1 cellular context compared by ENCODE assay signal in the genomic region with DNA sequence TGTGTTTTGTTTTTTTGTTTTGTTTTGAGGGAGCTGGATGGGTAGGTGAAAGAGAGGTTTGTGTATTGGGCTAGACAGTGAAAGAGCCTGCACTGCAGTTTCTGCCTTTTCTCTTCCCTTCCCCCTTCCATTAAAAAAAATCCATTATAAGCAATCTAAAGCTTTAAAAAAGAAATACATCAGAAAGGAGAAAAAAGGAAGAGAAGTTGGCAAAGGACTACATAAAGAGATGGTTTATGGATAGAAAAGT.
A peak's percentile ranks its signal among the peaks of the same experiment; 100 is the strongest.
TF ChIP-seq lines count a peak whose summit lies in the region.

No MANE protein-coding gene starts in this region.

TF ChIP-seq in HepG2, 621 proteins besides CTCF, POLR2A, EP300 and RAD21 (continued from another document and continues in another):
- TF ChIP-seq FOXO4 (CRISPR knock-in tag; conservative IDR thresholded peaks at IDR 0.05) (no peak), ZNF30 (CRISPR knock-in tag; IDR thresholded peaks at IDR 0.05) (no peak), U2AF2 (IDR thresholded peaks at IDR 0.05; ENCODE audit: low read depth, low read length) (no peak), TBX2 (CRISPR knock-in tag; IDR thresholded peaks at IDR 0.05; ENCODE audit: borderline replicate concordance) (no peak), ZBTB8A (CRISPR knock-in tag; IDR thresholded peaks at IDR 0.05; ENCODE audit: borderline replicate concordance, low read depth) (0 out of 2 replicates have a peak, but pooled peaks have one; percentile 27), HHEX (CRISPR knock-in tag; IDR thresholded peaks at IDR 0.05) (no peak), HNF4G (IDR thresholded peaks at IDR 0.05; ENCODE audit: borderline replicate concordance, low read depth, low read length) (no peak), HNF4G (CRISPR knock-in tag; IDR thresholded peaks at IDR 0.05; ENCODE audit: borderline replicate concordance, low read depth) (no peak), ZBED4 (CRISPR knock-in tag; IDR thresholded peaks at IDR 0.05; ENCODE audit: borderline replicate concordance) (no peak), ZNF547 (CRISPR knock-in tag; IDR thresholded peaks at IDR 0.05) (no peak), PHF21A (CRISPR knock-in tag; IDR thresholded peaks at IDR 0.05) (no peak), ZNF20 (CRISPR knock-in tag; IDR thresholded peaks at IDR 0.05) (no peak), ARID2 (CRISPR knock-in tag; IDR thresholded peaks at IDR 0.05; ENCODE audit: borderline replicate concordance) (no peak), KMT2A (CRISPR knock-in tag; IDR thresholded peaks at IDR 0.05) (no peak), RFXANK (CRISPR knock-in tag; IDR thresholded peaks at IDR 0.05) (no peak), RCOR2 (CRISPR knock-in tag; IDR thresholded peaks at IDR 0.05) (no peak), GABPB1 (CRISPR knock-in tag; IDR thresholded peaks at IDR 0.05) (no peak), YEATS2 (CRISPR knock-in tag; IDR thresholded peaks at IDR 0.05; ENCODE audit: borderline replicate concordance) (no peak), ZNF678 (CRISPR knock-in tag; IDR thresholded peaks at IDR 0.05) (peak; percentile 14; the same call in 1 of the 2 replicates), ARNT2 (CRISPR knock-in tag; IDR thresholded peaks at IDR 0.05; ENCODE audit: low read depth) (no peak), FOSL2 (CRISPR knock-in tag; IDR thresholded peaks at IDR 0.05) (no peak), ZNF777 (CRISPR knock-in tag; IDR thresholded peaks at IDR 0.05) (no peak), NR1H2 (CRISPR knock-in tag; IDR thresholded peaks at IDR 0.05; ENCODE audit: borderline replicate concordance, low read depth) (0 out of 2 replicates have a peak, but pooled peaks have one; percentile 6), ZNF264 (CRISPR knock-in tag; IDR thresholded peaks at IDR 0.05) (no peak), EED (CRISPR knock-in tag; IDR thresholded peaks at IDR 0.05) (no peak), ZNF788 (CRISPR knock-in tag; IDR thresholded peaks at IDR 0.05; ENCODE audit: borderline replicate concordance) (no peak), ZIK1 (CRISPR knock-in tag; IDR thresholded peaks at IDR 0.05; ENCODE audit: borderline replicate concordance, low read depth) (no peak), RORA (CRISPR knock-in tag; IDR thresholded peaks at IDR 0.05) (no peak), SP4 (CRISPR knock-in tag; IDR thresholded peaks at IDR 0.05) (no peak), ZBTB33 (CRISPR knock-in tag; IDR thresholded peaks at IDR 0.05) (no peak), IRF2 (CRISPR knock-in tag; IDR thresholded peaks at IDR 0.05) (no peak), IRF9 (CRISPR knock-in tag; IDR thresholded peaks at IDR 0.05; ENCODE audit: borderline replicate concordance) (no peak), TIGD3 (CRISPR knock-in tag; IDR thresholded peaks at IDR 0.05; ENCODE audit: borderline replicate concordance) (no peak), ZNF83 (CRISPR knock-in tag; IDR thresholded peaks at IDR 0.05; ENCODE audit: borderline replicate concordance) (no peak)
- TF ChIP-seq, protein P1, sequence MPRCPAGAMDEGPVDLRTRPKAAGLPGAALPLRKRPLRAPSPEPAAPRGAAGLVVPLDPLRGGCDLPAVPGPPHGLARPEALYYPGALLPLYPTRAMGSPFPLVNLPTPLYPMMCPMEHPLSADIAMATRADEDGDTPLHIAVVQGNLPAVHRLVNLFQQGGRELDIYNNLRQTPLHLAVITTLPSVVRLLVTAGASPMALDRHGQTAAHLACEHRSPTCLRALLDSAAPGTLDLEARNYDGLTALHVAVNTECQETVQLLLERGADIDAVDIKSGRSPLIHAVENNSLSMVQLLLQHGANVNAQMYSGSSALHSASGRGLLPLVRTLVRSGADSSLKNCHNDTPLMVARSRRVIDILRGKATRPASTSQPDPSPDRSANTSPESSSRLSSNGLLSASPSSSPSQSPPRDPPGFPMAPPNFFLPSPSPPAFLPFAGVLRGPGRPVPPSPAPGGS (CRISPR knock-in tag; IDR thresholded peaks at IDR 0.05): peak; percentile 18; the same call in 1 of the 2 replicates
- TF ChIP-seq, protein P2, sequence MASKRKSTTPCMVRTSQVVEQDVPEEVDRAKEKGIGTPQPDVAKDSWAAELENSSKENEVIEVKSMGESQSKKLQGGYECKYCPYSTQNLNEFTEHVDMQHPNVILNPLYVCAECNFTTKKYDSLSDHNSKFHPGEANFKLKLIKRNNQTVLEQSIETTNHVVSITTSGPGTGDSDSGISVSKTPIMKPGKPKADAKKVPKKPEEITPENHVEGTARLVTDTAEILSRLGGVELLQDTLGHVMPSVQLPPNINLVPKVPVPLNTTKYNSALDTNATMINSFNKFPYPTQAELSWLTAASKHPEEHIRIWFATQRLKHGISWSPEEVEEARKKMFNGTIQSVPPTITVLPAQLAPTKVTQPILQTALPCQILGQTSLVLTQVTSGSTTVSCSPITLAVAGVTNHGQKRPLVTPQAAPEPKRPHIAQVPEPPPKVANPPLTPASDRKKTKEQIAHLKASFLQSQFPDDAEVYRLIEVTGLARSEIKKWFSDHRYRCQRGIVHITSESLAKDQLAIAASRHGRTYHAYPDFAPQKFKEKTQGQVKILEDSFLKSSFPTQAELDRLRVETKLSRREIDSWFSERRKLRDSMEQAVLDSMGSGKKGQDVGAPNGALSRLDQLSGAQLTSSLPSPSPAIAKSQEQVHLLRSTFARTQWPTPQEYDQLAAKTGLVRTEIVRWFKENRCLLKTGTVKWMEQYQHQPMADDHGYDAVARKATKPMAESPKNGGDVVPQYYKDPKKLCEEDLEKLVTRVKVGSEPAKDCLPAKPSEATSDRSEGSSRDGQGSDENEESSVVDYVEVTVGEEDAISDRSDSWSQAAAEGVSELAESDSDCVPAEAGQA (IDR thresholded peaks at IDR 0.05; ENCODE audit: low read depth): no peak
- TF ChIP-seq, protein P2 (CRISPR knock-in tag; IDR thresholded peaks at IDR 0.05; ENCODE audit: borderline replicate concordance): no peak
- TF ChIP-seq, protein P3, sequence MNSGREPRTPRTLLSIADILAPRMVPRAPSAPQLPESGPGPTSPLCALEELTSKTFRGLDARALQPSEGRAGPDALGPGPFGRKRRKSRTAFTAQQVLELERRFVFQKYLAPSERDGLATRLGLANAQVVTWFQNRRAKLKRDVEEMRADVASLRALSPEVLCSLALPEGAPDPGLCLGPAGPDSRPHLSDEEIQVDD (CRISPR knock-in tag; IDR thresholded peaks at IDR 0.05; ENCODE audit: borderline replicate concordance): no peak
- TF ChIP-seq, protein P4, sequence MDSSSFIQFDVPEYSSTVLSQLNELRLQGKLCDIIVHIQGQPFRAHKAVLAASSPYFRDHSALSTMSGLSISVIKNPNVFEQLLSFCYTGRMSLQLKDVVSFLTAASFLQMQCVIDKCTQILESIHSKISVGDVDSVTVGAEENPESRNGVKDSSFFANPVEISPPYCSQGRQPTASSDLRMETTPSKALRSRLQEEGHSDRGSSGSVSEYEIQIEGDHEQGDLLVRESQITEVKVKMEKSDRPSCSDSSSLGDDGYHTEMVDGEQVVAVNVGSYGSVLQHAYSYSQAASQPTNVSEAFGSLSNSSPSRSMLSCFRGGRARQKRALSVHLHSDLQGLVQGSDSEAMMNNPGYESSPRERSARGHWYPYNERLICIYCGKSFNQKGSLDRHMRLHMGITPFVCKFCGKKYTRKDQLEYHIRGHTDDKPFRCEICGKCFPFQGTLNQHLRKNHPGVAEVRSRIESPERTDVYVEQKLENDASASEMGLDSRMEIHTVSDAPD (CRISPR knock-in tag; IDR thresholded peaks at IDR 0.05): no peak
- TF ChIP-seq, protein P5, sequence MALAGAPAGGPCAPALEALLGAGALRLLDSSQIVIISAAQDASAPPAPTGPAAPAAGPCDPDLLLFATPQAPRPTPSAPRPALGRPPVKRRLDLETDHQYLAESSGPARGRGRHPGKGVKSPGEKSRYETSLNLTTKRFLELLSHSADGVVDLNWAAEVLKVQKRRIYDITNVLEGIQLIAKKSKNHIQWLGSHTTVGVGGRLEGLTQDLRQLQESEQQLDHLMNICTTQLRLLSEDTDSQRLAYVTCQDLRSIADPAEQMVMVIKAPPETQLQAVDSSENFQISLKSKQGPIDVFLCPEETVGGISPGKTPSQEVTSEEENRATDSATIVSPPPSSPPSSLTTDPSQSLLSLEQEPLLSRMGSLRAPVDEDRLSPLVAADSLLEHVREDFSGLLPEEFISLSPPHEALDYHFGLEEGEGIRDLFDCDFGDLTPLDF (CRISPR knock-in tag; IDR thresholded peaks at IDR 0.05): no peak
